18 cellular contexts compared by ENCODE assay signal in the genomic region with DNA sequence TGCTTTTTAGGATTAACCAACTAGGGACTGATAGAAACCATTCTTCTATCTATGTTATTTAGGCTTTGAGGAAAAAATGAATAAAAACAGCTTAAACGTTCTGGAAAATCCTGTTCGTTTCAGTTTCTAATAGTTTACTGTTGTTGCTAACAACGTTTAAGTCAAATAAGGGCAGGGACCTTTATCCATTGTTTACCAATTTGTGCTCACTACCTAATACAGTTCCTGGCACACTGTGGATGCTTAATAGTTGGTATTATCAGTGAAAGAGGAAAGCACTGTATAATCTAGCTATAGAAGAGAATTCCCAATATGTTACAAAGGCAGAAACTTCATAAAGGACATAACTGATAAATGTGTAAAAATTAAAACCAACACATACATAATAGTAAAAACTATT. TPM values are rescaled to one million over a fixed set of nuclear protein-coding genes. Genes with fewer than 3 reads are reported as not detected.
DNase-seq lines count a peak whose midpoint lies in the region; ATAC-seq and TF ChIP-seq lines count a peak whose summit lies in the region.
"Had no signal": no experiment of that assay in that cellular context is flagged by ENCODE, and none has a peak within 500 bp of the region (broad histone marks: within the 10 kb centered on the region; RNA-seq: fewer than 3 reads in every experiment).

No MANE protein-coding gene starts in this region.

- ATAC-seq in activated T-cell treated with anti-CD3 and anti-CD28 coated beads, Interleukin-2, amount 50 U/mL, for 72 hours (replicated peaks in 1 of 2): no peak
- peak in 3 of 4 donors; percentile 32 to 67 (median 59) for ATAC-seq in right lobe of liver
- ATAC-seq: CD8-positive, alpha-beta T cell had no signal

- H3K27me3 ChIP-seq in right lobe of liver: no peaks in the 10 kb centered on the region
- no peaks in the 10 kb centered on the region for H3K27me3 ChIP-seq in subcutaneous abdominal adipose tissue (ENCODE audit: control insufficient read depth in 5 of 5, insufficient read depth in 4 of 5, low read length in 5 of 5)
- no peaks in the 10 kb centered on the region for H3K27me3 ChIP-seq in neural progenitor cell
- H3K27me3 ChIP-seq in spleen (replicated peaks in 1 of 7): no peaks in the 10 kb centered on the region

- H3K9me3 Mint-ChIP-seq in activated T-cell treated with anti-CD3 and anti-CD28 coated beads, Interleukin-2, amount 50 U/mL, for 72 hours: no peaks in the 10 kb centered on the region
- H3K9me3 Mint-ChIP-seq in MCF 10A (ENCODE audit: unreplicated experiment) (no peaks in the 10 kb centered on the region), neural progenitor cell (no peaks in the 10 kb centered on the region)
- H3K9me3 Mint-ChIP-seq: CD8-positive, alpha-beta T cell had no signal

- POLR2A ChIA-PET in MCF 10A (lab: Yijun Ruan, JAX): interaction anchor here (0.7 to 2.8 kb wide), 4 partner anchors 12 to 859 kb away, joined by 4 to 9 read pairs (median 4); no protein-coding TSS in a partner anchor

- H3K9ac ChIP-seq in subcutaneous abdominal adipose tissue (ENCODE audit: low read length in 5 of 5) (no peak overlapping the region), neural progenitor cell (no peak overlapping the region)

- no peaks in the 10 kb centered on the region for H4K20me1 ChIP-seq in neural progenitor cell (ENCODE audit: low read depth)

- TF ChIP-seq POLR2A in right lobe of liver (IDR thresholded peaks at IDR 0.05) (no peak), spleen (IDR thresholded peaks at IDR 0.05) (no peak)

- H3K4me1 Mint-ChIP-seq in activated T-cell treated with anti-CD3 and anti-CD28 coated beads, Interleukin-2, amount 50 U/mL, for 72 hours (ENCODE audit: low read depth): peaks cover 10% of the 10 kb centered on the region
- H3K4me1 Mint-ChIP-seq in MCF 10A (ENCODE audit: insufficient read depth, unreplicated experiment) (peaks cover 22% of the 10 kb centered on the region), neural progenitor cell (no peaks in the 10 kb centered on the region)

- H3K27ac ChIP-seq in right lobe of liver: no peak overlapping the region
- peak overlapping the region; percentile 89 for H3K27ac ChIP-seq in subcutaneous abdominal adipose tissue (ENCODE audit: low read depth, low read length)
- no peak overlapping the region for H3K27ac ChIP-seq in neural progenitor cell
- H3K27ac ChIP-seq in spleen: no peak overlapping the region
- H3K27ac ChIP-seq: 22Rv1 had no signal

- peaks cover 10 to 39% of the 10 kb centered on the region in 2 donors for H3K36me3 Mint-ChIP-seq in activated T-cell treated with anti-CD3 and anti-CD28 coated beads, Interleukin-2, amount 50 U/mL, for 72 hours (ENCODE audit: insufficient read depth in 2 of 2)
- H3K36me3 Mint-ChIP-seq in MCF 10A (ENCODE audit: insufficient read depth, unreplicated experiment) (peaks cover 80% of the 10 kb centered on the region), neural progenitor cell (peaks cover 31% of the 10 kb centered on the region)

- H2AFZ ChIP-seq in neural progenitor cell (replicated peaks): no peak overlapping the region

- H3K36me3 ChIP-seq in right lobe of liver: peaks cover 0 to 80% (median 37%) of the 10 kb centered on the region in 4 donors
- H3K36me3 ChIP-seq in subcutaneous abdominal adipose tissue (ENCODE audit: control insufficient read depth in 5 of 5, insufficient read depth in 5 of 5, low read length in 5 of 5): peaks cover 41 to 75% (median 70%) of the 10 kb centered on the region in 5 donors
- H3K36me3 ChIP-seq in neural progenitor cell: peaks cover 34% of the 10 kb centered on the region
- H3K36me3 ChIP-seq in spleen: peaks cover 0 to 100% (median 87%) of the 10 kb centered on the region in 6 donors

- CTCF ChIA-PET in MCF 10A (lab: Yijun Ruan, JAX): interaction anchor here (0.5 to 1.0 kb wide), 3 partner anchors 60 to 336 kb away, joined by 3 to 4 read pairs (median 3); no protein-coding TSS in a partner anchor

- TF ChIP-seq CTCF in MCF 10A (IDR thresholded peaks at IDR 0.05; ENCODE audit: unreplicated experiment) (no peak), right lobe of liver (IDR thresholded peaks at IDR 0.05) (no peak), neural progenitor cell (IDR thresholded peaks at IDR 0.05) (no peak), spleen (IDR thresholded peaks at IDR 0.05 in 8 of 11, conservative IDR thresholded peaks at IDR 0.05 in 3 of 11) (no peak)

- intact Hi-C loops in MCF 10A (cut with micrococcal nuclease): no loop called here
- intact Hi-C loops in right lobe of liver (cut with DNase I): no loop called here
- intact Hi-C loops in spleen (cut with DNase I; ENCODE audit: low total_unique reads): no loop called here

- H3K4me3 Mint-ChIP-seq in activated T-cell treated with anti-CD3 and anti-CD28 coated beads, Interleukin-2, amount 50 U/mL, for 72 hours: no peak overlapping the region
- H3K4me3 Mint-ChIP-seq in MCF 10A (ENCODE audit: unreplicated experiment) (no peak overlapping the region), neural progenitor cell (no peak overlapping the region)
- H3K4me3 Mint-ChIP-seq: CD8-positive, alpha-beta T cell had no signal

- no peaks in the 10 kb centered on the region for H3K4me1 ChIP-seq in right lobe of liver
- H3K4me1 ChIP-seq in subcutaneous abdominal adipose tissue (ENCODE audit: control insufficient read depth in 5 of 5, insufficient read depth in 5 of 5, low read length in 5 of 5): peaks cover 0 to 29% (median 8%) of the 10 kb centered on the region in 5 donors
- H3K4me1 ChIP-seq in neural progenitor cell: no peaks in the 10 kb centered on the region
- peaks cover 0 to 3% (median 0%) of the 10 kb centered on the region in 6 donors for H3K4me1 ChIP-seq in spleen
- H3K4me1 ChIP-seq: HAP-1 had no signal

- H3K4me2 ChIP-seq in neural progenitor cell: no peak overlapping the region

- no peaks in the 10 kb centered on the region for H3K27me3 Mint-ChIP-seq in activated T-cell treated with anti-CD3 and anti-CD28 coated beads, Interleukin-2, amount 50 U/mL, for 72 hours (ENCODE audit: low read depth)
- H3K27me3 Mint-ChIP-seq in MCF 10A (ENCODE audit: insufficient read depth, unreplicated experiment): no peaks in the 10 kb centered on the region
- H3K27me3 Mint-ChIP-seq in neural progenitor cell (ENCODE audit: insufficient read depth, low read depth): no peaks in the 10 kb centered on the region

- no TSS peak for BruUV-seq in MCF 10A (replicated peaks; lab: Mats Ljungman, UMichigan)

- 37% methylated on average over 3 of the region's 3 CpGs for WGBS in right lobe of liver (ENCODE audit: insufficient coverage, low coverage, low lambda C conversion rate, missing lambda C conversion rate)
- WGBS in spleen, 5 donors: 83 to 91% (median 87%) methylated on average over 3 of the region's 3 CpGs

- H3K4me3 ChIP-seq in right lobe of liver: no peak overlapping the region
- no peak overlapping the region for H3K4me3 ChIP-seq in subcutaneous abdominal adipose tissue (ENCODE audit: low read depth in 1 of 5, low read length in 5 of 5)
- no peak overlapping the region for H3K4me3 ChIP-seq in neural progenitor cell
- no peak overlapping the region for H3K4me3 ChIP-seq in spleen
- H3K4me3 ChIP-seq: HAP-1 had no signal

- no peaks in the 10 kb centered on the region for H3K9me3 ChIP-seq in right lobe of liver
- no peaks in the 10 kb centered on the region for H3K9me3 ChIP-seq in subcutaneous abdominal adipose tissue (ENCODE audit: control insufficient read depth in 5 of 5, low read length in 5 of 5)
- no peaks in the 10 kb centered on the region for H3K9me3 ChIP-seq in neural progenitor cell (ENCODE audit: low read depth)
- no peaks in the 10 kb centered on the region for H3K9me3 ChIP-seq in spleen
- H3K9me3 ChIP-seq: HAP-1 had no signal

- H3K27ac Mint-ChIP-seq in activated T-cell treated with anti-CD3 and anti-CD28 coated beads, Interleukin-2, amount 50 U/mL, for 72 hours: peak overlapping the region; percentile 42
- H3K27ac Mint-ChIP-seq in MCF 10A (ENCODE audit: low read depth, unreplicated experiment): peak overlapping the region; percentile 90
- H3K27ac Mint-ChIP-seq in neural progenitor cell: no peak overlapping the region
- H3K27ac Mint-ChIP-seq: CD8-positive, alpha-beta T cell had no signal

- no peaks in the 10 kb centered on the region for H3K79me2 ChIP-seq in neural progenitor cell (ENCODE audit: low read depth)

- no peaks in the 10 kb centered on the region for H3F3A ChIP-seq in neural progenitor cell (ENCODE audit: low read depth)

- no peak for DNase-seq in activated T-cell treated with anti-CD3 and anti-CD28 coated beads, Interleukin-2, amount 50 U/mL, for 72 hours
- DNase-seq in activated T-cell treated with anti-CD3 and anti-CD28 coated beads, Interleukin-2, amount 50 U/mL, for 1 hour: no peak
- DNase-seq in MCF 10A (ENCODE audit: unreplicated experiment) (no peak), right lobe of liver (no peak), neural progenitor cell (ENCODE audit: low spot score) (no peak), spleen (no peak), kidney glomerular epithelial cell (lab: John Stamatoyannopoulos, UW) (no peak)
- DNase-seq: CD8-positive, alpha-beta T cell; DND-41; KG1; NCI-H1048; NCI-H1436 treated with DMSO at 0.1 percent for 48 hours; NCI-H2029 treated with DMSO at 0.1 percent for 48 hours; NCI-H2171 treated with DMSO at 0.1 percent for 48 hours; NCI-H446 treated with DMSO at 0.1 percent for 48 hours had no signal

RNA-seq across cellular contexts. Expression of a gene that starts 52.5 kb away (rescaled TPM):
- 10 to 100 TPM; 82.7 to 85.8 TPM for total RNA-seq in activated T-cell treated with anti-CD3 and anti-CD28 coated beads, Interleukin-2, amount 50 U/mL, for 72 hours
- 109 and 111 TPM in 2 replicates for total RNA-seq in MCF 10A (2022)
- 10 to 100 TPM; 19.8 to 36.8 (median 25.8) TPM for total RNA-seq in right lobe of liver
- total RNA-seq in neural progenitor cell (ENCODE audit: low replicate concordance): 108 and 131 TPM in 2 replicates
- total RNA-seq in spleen: 10 to 100 TPM; 48.0 to 74.5 (median 53.3) TPM
- 10 to 100 TPM; 25.1 to 29.8 (median 26.5) TPM for polyA plus RNA-seq in spleen

Comparison
In these comparisons a context has a peak if more than half of its experiments do, and no peak if none do; other contexts are left out.
1. ATAC-seq: peak in right lobe of liver (3 of 4); none in activated T-cell treated with anti-CD3 and anti-CD28 coated beads, Interleukin-2, amount 50 U/mL, for 72 hours (0 of 2).